13 cellular contexts compared by ENCODE assay signal in the genomic region with DNA sequence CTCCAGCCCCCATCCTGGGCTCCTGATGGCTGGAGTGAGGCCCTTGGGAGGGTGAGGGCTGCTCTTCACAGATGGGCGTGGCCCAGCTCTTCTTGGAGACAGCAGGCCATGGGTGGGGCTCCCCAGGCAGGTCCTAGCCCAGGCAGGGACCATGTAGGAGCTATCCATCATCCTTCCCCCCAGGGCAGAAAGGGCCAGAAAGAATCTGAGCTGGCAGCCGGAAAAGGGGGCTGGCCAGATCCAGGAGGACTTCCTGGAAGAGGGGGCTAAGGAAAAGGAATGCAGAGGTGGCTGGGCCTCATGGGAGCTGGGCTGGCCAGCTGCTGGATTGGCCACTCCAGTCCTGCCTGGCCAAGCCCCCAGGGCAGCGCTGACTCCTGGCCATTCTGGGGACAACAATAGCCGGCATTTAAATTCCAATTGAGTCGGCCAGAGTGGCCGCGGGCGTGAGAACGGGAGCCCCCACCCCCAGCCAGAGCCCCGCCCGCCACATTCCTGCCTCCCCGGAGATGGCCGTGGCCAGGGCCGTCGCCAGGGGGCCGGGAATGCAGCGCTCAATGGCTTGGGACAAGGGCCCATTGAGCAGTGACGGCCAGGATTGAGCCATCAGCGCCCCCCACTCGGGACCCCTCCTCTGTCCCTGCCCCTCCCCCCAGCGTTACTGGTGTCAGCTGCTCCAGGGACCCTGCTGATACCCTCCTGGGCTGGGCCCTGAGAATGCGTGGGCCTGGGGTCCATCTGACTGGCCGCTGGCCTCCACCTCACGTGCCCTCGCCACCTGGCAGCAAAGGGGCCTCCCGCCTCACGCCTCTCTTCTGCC. TPM values are rescaled to one million over a fixed set of nuclear protein-coding genes. Genes with fewer than 3 reads are reported as not detected.
A peak's percentile ranks its signal among the peaks of the same experiment; 100 is the strongest.
DNase-seq lines count a peak whose midpoint lies in the region; ATAC-seq, FAIRE-seq and TF ChIP-seq lines count a peak whose summit lies in the region.
"Had no signal": no experiment of that assay in that cellular context is flagged by ENCODE, and none has a peak within 500 bp of the region (broad histone marks: within the 10 kb centered on the region; RNA-seq: fewer than 3 reads in every experiment).

No MANE protein-coding gene starts in this region.

- H3K4me1 ChIP-seq in pancreas (no peaks in the 10 kb centered on the region), suprapubic skin (peaks cover 47% of the 10 kb centered on the region)

- no peak for TF ChIP-seq POLR2A in suprapubic skin (IDR thresholded peaks at IDR 0.05)

- H3K36me3 ChIP-seq in pancreas (no peaks in the 10 kb centered on the region), suprapubic skin (no peaks in the 10 kb centered on the region)

- TF ChIP-seq EP300 in suprapubic skin (IDR thresholded peaks at IDR 0.05), result no peak

- H3K4me3 ChIP-seq in fibroblast of villous mesenchyme (ENCODE audit: low read depth, low read length) (no peak overlapping the region), pancreas (no peak overlapping the region), suprapubic skin (no peak overlapping the region)

- WGBS in pancreas, 2 donors, result 45 to 50% methylated on average over 21 to 27 of the region's 27 CpGs
- WGBS in suprapubic skin, result 69% methylated on average over 8 of the region's 27 CpGs

- DNase-seq in GM04503 (ENCODE audit: low read depth), result peak; percentile 10
- DNase-seq in RPMI7951 (ENCODE audit: low read depth), result peak; percentile 62
- peak; percentile 6 for DNase-seq in fibroblast of villous mesenchyme (ENCODE audit: low read depth)
- DNase-seq in pancreas, result peak in 3 of 6 donors; percentile 70 to 83 (median 74)
- no peak for DNase-seq in RCC 7860 (ENCODE audit: low spot score)
- no peak for DNase-seq in hepatic stellate cell (ENCODE audit: low spot score)
- no peak for DNase-seq in SHP77 treated with DMSO at 0.1 percent for 48 hours (lab: John Stamatoyannopoulos, UW)
- DNase-seq in suprapubic skin (ENCODE audit: low spot score in 2 of 2), result no peak
- DNase-seq: activated T-cell treated with anti-CD3 and anti-CD28 coated beads, Interleukin-2, amount 50 U/mL, for 1 hour; effector memory CD8-positive, alpha-beta T cell; GF-D8; stimulated activated CD4-positive, alpha-beta T cell treated with anti-CD3 and anti-CD28 coated beads, Interleukin-4, amount 100 ng/mL, for 24 hours; T-cell had no signal

- peak overlapping the region; percentile 69 to 85 (median 80) for H3K27ac ChIP-seq in pancreas
- no peak overlapping the region for H3K27ac ChIP-seq in suprapubic skin

- H3K27me3 ChIP-seq in pancreas, result no peaks in the 10 kb centered on the region
- peaks cover 3% of the 10 kb centered on the region for H3K27me3 ChIP-seq in suprapubic skin

- no peak for TF ChIP-seq CTCF in fibroblast of villous mesenchyme (IDR thresholded peaks at IDR 0.05; ENCODE audit: insufficient read depth, low read depth, low read length)
- TF ChIP-seq CTCF in pancreas (IDR thresholded peaks at IDR 0.05), result no peak
- TF ChIP-seq CTCF in suprapubic skin (IDR thresholded peaks at IDR 0.05), result no peak

- peak; percentile 39 to 76 (median 63) for ATAC-seq in pancreas
- ATAC-seq: effector memory CD8-positive, alpha-beta T cell; T-cell had no signal

- intact Hi-C loops in pancreas (cut with DNase I), result no loop called here

- no peaks in the 10 kb centered on the region for H3K9me3 ChIP-seq in pancreas
- H3K9me3 ChIP-seq in suprapubic skin, result no peaks in the 10 kb centered on the region

- FAIRE-seq in pancreas (lab: Jason Lieb, UNC) (no peak), RCC 7860 (lab: Jason Lieb, UNC) (no peak)

RNA-seq across cellular contexts. Expression of a gene that starts 15.1 kb away (rescaled TPM):
- 0.20 TPM in 1 of 2 replicates, not detected in the other for total RNA-seq in RPMI7951 (2014; rRNA removed; shearing (Covaris generic))
- total RNA-seq in fibroblast of villous mesenchyme (0.32 and 0.86 TPM in 2 replicates), pancreas (10 to 100 TPM; 40.4 to 88.3 (median 53.5) TPM), suprapubic skin (100 to 1,000 TPM; 511 to 829 (median 662) TPM)
- 100 to 1,000 TPM; 163 to 300 TPM for polyA plus RNA-seq in pancreas

RNA-seq across cellular contexts. Expression of a gene that starts 56.7 kb away (rescaled TPM):
- 23.9 and 25.3 TPM in 2 replicates for total RNA-seq in RPMI7951 (2014; rRNA removed; shearing (Covaris generic))
- 9.0 and 16.0 TPM in 2 replicates for total RNA-seq in fibroblast of villous mesenchyme
- 1 to 10 TPM in 5 of 6 donors, under 1 TPM in 1; 0.97 to 4.4 (median 2.4) TPM for total RNA-seq in pancreas
- polyA plus RNA-seq in pancreas, result 1 to 10 TPM; 4.0 to 4.8 TPM
- 10 to 100 TPM in 2 of 4 donors, 1 to 10 TPM in 2; 7.2 to 11.7 (median 8.8) TPM for total RNA-seq in suprapubic skin

RNA-seq across cellular contexts. Expression of a gene that starts 56.9 kb away (rescaled TPM):
- total RNA-seq in RPMI7951 (2014; rRNA removed; shearing (Covaris generic)), result 8.2 and 17.5 TPM in 2 replicates
- total RNA-seq in fibroblast of villous mesenchyme (31.1 and 34.5 TPM in 2 replicates), pancreas (10 to 100 TPM; 17.2 to 27.1 (median 18.9) TPM), suprapubic skin (10 to 100 TPM; 50.4 to 77.2 (median 57.6) TPM)
- 10 to 100 TPM; 25.9 to 32.7 TPM for polyA plus RNA-seq in pancreas

Comparison
In these comparisons a context has a peak if more than half of its experiments do, and no peak if none do; other contexts are left out.
1. DNase-seq: peak in GM04503 (single experiment), RPMI7951 (single experiment) and fibroblast of villous mesenchyme (single experiment); none in RCC 7860 (single experiment), hepatic stellate cell (single experiment), SHP77 treated with DMSO at 0.1 percent for 48 hours (single experiment) and suprapubic skin (0 of 2).
2. RNA of a gene that starts 15.1 kb away (total RNA-seq): 511 to 829 TPM in suprapubic skin and 40.4 to 88.3 TPM in pancreas; 0.32 to 0.86 TPM in fibroblast of villous mesenchyme and 0.20 TPM in RPMI7951; every median in the first group is over 10 times any median in the second.